1 cellular context compared by ENCODE assay signal in the genomic region with DNA sequence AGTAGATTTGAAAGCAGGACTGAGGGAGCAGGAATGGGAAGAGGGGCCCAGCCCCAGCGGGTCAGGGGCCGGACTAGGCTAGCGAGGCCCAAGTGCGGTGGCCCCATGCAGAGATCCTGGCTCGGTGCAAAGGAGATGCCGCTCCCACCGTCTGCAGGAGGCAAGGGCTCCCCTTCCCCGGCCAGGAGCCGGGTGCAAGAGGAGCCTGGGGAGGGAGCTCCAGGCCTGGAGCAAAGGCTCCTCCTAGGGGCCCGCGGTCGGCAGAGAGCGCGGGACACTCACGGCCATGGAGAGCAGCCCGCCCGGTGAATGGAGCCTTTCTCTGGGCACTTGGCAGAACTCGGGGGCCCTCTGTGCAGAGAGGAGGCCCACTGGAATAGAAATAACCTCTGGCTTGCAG.
TF ChIP-seq lines count a peak whose summit lies in the region.

No MANE protein-coding gene starts in this region.

TF ChIP-seq in GM23338, 12 proteins besides CTCF, POLR2A, EP300 and RAD21 (continued from another document):
- TF ChIP-seq, protein P1, sequence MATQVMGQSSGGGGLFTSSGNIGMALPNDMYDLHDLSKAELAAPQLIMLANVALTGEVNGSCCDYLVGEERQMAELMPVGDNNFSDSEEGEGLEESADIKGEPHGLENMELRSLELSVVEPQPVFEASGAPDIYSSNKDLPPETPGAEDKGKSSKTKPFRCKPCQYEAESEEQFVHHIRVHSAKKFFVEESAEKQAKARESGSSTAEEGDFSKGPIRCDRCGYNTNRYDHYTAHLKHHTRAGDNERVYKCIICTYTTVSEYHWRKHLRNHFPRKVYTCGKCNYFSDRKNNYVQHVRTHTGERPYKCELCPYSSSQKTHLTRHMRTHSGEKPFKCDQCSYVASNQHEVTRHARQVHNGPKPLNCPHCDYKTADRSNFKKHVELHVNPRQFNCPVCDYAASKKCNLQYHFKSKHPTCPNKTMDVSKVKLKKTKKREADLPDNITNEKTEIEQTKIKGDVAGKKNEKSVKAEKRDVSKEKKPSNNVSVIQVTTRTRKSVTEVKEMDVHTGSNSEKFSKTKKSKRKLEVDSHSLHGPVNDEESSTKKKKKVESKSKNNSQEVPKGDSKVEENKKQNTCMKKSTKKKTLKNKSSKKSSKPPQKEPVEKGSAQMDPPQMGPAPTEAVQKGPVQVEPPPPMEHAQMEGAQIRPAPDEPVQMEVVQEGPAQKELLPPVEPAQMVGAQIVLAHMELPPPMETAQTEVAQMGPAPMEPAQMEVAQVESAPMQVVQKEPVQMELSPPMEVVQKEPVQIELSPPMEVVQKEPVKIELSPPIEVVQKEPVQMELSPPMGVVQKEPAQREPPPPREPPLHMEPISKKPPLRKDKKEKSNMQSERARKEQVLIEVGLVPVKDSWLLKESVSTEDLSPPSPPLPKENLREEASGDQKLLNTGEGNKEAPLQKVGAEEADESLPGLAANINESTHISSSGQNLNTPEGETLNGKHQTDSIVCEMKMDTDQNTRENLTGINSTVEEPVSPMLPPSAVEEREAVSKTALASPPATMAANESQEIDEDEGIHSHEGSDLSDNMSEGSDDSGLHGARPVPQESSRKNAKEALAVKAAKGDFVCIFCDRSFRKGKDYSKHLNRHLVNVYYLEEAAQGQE (IDR thresholded peaks at IDR 0.05; ENCODE audit: unreplicated experiment), result no peak
- TF ChIP-seq NANOG (IDR thresholded peaks at IDR 0.05; ENCODE audit: borderline replicate concordance) (no peak), CREB1 (CRISPR knock-in tag; IDR thresholded peaks at IDR 0.05; ENCODE audit: low read depth) (no peak), JUNB (IDR thresholded peaks at IDR 0.05; ENCODE audit: unreplicated experiment) (no peak), EZH2 (IDR thresholded peaks at IDR 0.05; ENCODE audit: low read depth, unreplicated experiment) (no peak)
- TF ChIP-seq, protein P2, sequence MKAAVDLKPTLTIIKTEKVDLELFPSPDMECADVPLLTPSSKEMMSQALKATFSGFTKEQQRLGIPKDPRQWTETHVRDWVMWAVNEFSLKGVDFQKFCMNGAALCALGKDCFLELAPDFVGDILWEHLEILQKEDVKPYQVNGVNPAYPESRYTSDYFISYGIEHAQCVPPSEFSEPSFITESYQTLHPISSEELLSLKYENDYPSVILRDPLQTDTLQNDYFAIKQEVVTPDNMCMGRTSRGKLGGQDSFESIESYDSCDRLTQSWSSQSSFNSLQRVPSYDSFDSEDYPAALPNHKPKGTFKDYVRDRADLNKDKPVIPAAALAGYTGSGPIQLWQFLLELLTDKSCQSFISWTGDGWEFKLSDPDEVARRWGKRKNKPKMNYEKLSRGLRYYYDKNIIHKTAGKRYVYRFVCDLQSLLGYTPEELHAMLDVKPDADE (IDR thresholded peaks at IDR 0.05), result no peak
